Comparison of ENCODE assay signal across 13 cellular contexts in genomic region chrX:13638826-13639225, GRCh38.
A peak's percentile ranks its signal among the peaks of the same experiment; 100 is the strongest.
DNase-seq lines count a peak whose midpoint lies in the region; ATAC-seq lines count a peak whose summit lies in the region.
"Had no signal": no experiment of that assay in that cellular context is flagged by ENCODE, and none has a peak within 500 bp of the region (broad histone marks: within the 10 kb centered on the region; RNA-seq: fewer than 3 reads in every experiment).

No MANE protein-coding gene starts in this region.

- no peak for ATAC-seq in GM21717 (IDR thresholded peaks at IDR 0.05; ENCODE audit: unreplicated experiment)
- ATAC-seq: CD8-positive, alpha-beta T cell; HCT116 had no signal

- DNase-seq in ELF-1 (ENCODE audit: low read depth, low spot score) (peak; percentile 18), dedifferentiated amniotic fluid mesenchymal stem cell (ENCODE audit: extremely low spot score) (peak; percentile 64), left kidney (ENCODE audit: low read depth, low spot score) (peak; percentile 27), SW 1271 (lab: John Stamatoyannopoulos, UW) (no peak), posterior cingulate gyrus (no peak)
- DNase-seq in NK-92 treated with Interleukin-12 subunit alpha and Interleukin-12 subunit beta, amount 100 ng/mL, for 24 hours (lab: John Stamatoyannopoulos, UW) = no peak
- DNase-seq: CD8-positive, alpha-beta T cell; COR-L47; DMS79; EL; GDM1 had no signal

- intact Hi-C loops in posterior cingulate gyrus (cut with DNase I) = no loop called here

Comparison
In these comparisons a context has a peak if more than half of its experiments do, and no peak if none do; other contexts are left out.
1. DNase-seq: peak in ELF-1 (single experiment), dedifferentiated amniotic fluid mesenchymal stem cell (single experiment) and left kidney (single experiment); none in SW 1271 (0 of 2), NK-92 treated with Interleukin-12 subunit alpha and Interleukin-12 subunit beta, amount 100 ng/mL, for 24 hours (single experiment) and posterior cingulate gyrus (0 of 10).